ENCODE assay signal across 1 cellular context in genomic region chr9:76394023-76394895, GRCh38.
TF ChIP-seq lines count a peak whose summit lies in the region.

Gene RFK (minus strand): TSS chr9:76394426. CDS start chr9:76394171, 255 bp downstream.

TF ChIP-seq in HepG2, 621 proteins besides CTCF, POLR2A, EP300 and RAD21 (continued from another document and continues in another):
- TF ChIP-seq KIAA2018 (CRISPR knock-in tag; IDR thresholded peaks at IDR 0.05; ENCODE audit: borderline replicate concordance) (no peak), ZC3H4 (CRISPR knock-in tag; IDR thresholded peaks at IDR 0.05; ENCODE audit: borderline replicate concordance) (no peak), SMC3 (IDR thresholded peaks at IDR 0.05; ENCODE audit: low read length) (peak; percentile 7; the same call in 1 of the 2 replicates), ZBTB43 (CRISPR knock-in tag; conservative IDR thresholded peaks at IDR 0.05) (0 out of 2 replicates have a peak, but pooled peaks have one; percentile 49), ZNF180 (CRISPR knock-in tag; IDR thresholded peaks at IDR 0.05; ENCODE audit: borderline replicate concordance, low read depth) (no peak; the same call in 1 of the 2 replicates), GFI1 (CRISPR knock-in tag; IDR thresholded peaks at IDR 0.05; ENCODE audit: borderline replicate concordance) (peak; percentile 88), ZBTB37 (CRISPR knock-in tag; IDR thresholded peaks at IDR 0.05) (no peak), ZNF24 (IDR thresholded peaks at IDR 0.05) (no peak), GABPA (IDR thresholded peaks at IDR 0.05; ENCODE audit: low read depth, low read length) (no peak), GABPA (CRISPR knock-in tag; IDR thresholded peaks at IDR 0.05; ENCODE audit: low read depth) (0 out of 2 replicates have a peak, but pooled peaks have one; percentile 4), ZNF746 (CRISPR knock-in tag; IDR thresholded peaks at IDR 0.05) (peak; percentile 74), KLF15 (CRISPR knock-in tag; IDR thresholded peaks at IDR 0.05; ENCODE audit: borderline replicate concordance) (no peak), RFX5 (IDR thresholded peaks at IDR 0.05; ENCODE audit: low read depth, low read length) (no peak), ZNF407 (CRISPR knock-in tag; IDR thresholded peaks at IDR 0.05; ENCODE audit: not compliant biosample characterization) (peak; percentile 68), ZNF230 (CRISPR knock-in tag; IDR thresholded peaks at IDR 0.05) (peak; percentile 87), ZMAT5 (CRISPR knock-in tag; IDR thresholded peaks at IDR 0.05; ENCODE audit: borderline replicate concordance, low read depth) (no peak), BCL6 (CRISPR knock-in tag; IDR thresholded peaks at IDR 0.05) (peak; percentile 13; the same call in 1 of the 2 replicates), SYNCRIP (IDR thresholded peaks at IDR 0.05; ENCODE audit: insufficient read depth, low read depth, low read length) (no peak), ZNF512B (CRISPR knock-in tag; IDR thresholded peaks at IDR 0.05; ENCODE audit: borderline replicate concordance) (0 out of 2 replicates have a peak, but pooled peaks have one; percentile 53), ZFP41 (CRISPR knock-in tag; IDR thresholded peaks at IDR 0.05; ENCODE audit: borderline replicate concordance) (peak; percentile 62), ATAD3A (CRISPR knock-in tag; IDR thresholded peaks at IDR 0.05) (no peak), ZNF18 (CRISPR knock-in tag; IDR thresholded peaks at IDR 0.05; ENCODE audit: insufficient replicate concordance) (peak; percentile 79), ZFP37 (CRISPR knock-in tag; IDR thresholded peaks at IDR 0.05; ENCODE audit: borderline replicate concordance) (no peak; the same call in 1 of the 2 replicates), KMT2A (CRISPR knock-in tag; IDR thresholded peaks at IDR 0.05) (0 out of 2 replicates have a peak, but pooled peaks have one; percentile 30), BORCS8-MEF2B (CRISPR knock-in tag; IDR thresholded peaks at IDR 0.05) (peak; percentile 55), BRF2 (CRISPR knock-in tag; IDR thresholded peaks at IDR 0.05) (peak; percentile 62; the same call in 1 of the 2 replicates), ZNF766 (CRISPR knock-in tag; IDR thresholded peaks at IDR 0.05; ENCODE audit: borderline replicate concordance) (peak; percentile 78; the same call in 1 of the 2 replicates)
